ENCODE assay signal across 8 cellular contexts in genomic region chr21:36965720-36966065, GRCh38. TPM values are rescaled to one million over a fixed set of nuclear protein-coding genes. Genes with fewer than 3 reads are reported as not detected.
A peak's percentile ranks its signal among the peaks of the same experiment; 100 is the strongest.
DNase-seq lines count a peak whose midpoint lies in the region; ATAC-seq and TF ChIP-seq lines count a peak whose summit lies in the region.

No MANE protein-coding gene starts in this region.

- peak overlapping the region; percentile 77 to 91 (median 86) for H3K9ac ChIP-seq in BLaER1 treated with 17β-estradiol and CSF1 and Interleukin-3, amounts not matched to agents 10 nM and 100 nM

- intact Hi-C loops in natural killer cell (cut with micrococcal nuclease) = loop anchor here (2.0 kb wide), 1 partner anchor 23 kb away; no protein-coding TSS in a partner anchor

- H3K4me1 ChIP-seq in BLaER1 treated with 17β-estradiol and CSF1 and Interleukin-3, amounts not matched to agents 10 nM and 100 nM = peaks cover 17 to 34% (median 24%) of the 10 kb centered on the region in 10 experiments
- no peaks in the 10 kb centered on the region for H3K4me1 ChIP-seq in ectodermal cell (ENCODE audit: control insufficient read depth, insufficient read depth, low read length)

- peak overlapping the region; percentile 87 to 89 for H3K27ac Mint-ChIP-seq in natural killer cell

- H3K4me1 Mint-ChIP-seq in natural killer cell = peaks cover 9 to 13% of the 10 kb centered on the region in 2 donors

- H3K4me3 ChIP-seq in BLaER1 treated with 17β-estradiol and CSF1 and Interleukin-3, amounts not matched to agents 10 nM and 100 nM = peak overlapping the region; percentile 68 to 88 (median 80)
- H3K4me3 ChIP-seq in ectodermal cell (ENCODE audit: insufficient read depth, low read depth, low read length) = peak overlapping the region; percentile 44

- no peaks in the 10 kb centered on the region for H3K27me3 Mint-ChIP-seq in natural killer cell (ENCODE audit: low read depth in 2 of 2)

- H3K9me3 ChIP-seq in BLaER1 treated with 17β-estradiol and CSF1 and Interleukin-3, amounts not matched to agents 10 nM and 100 nM (replicated peaks in 1 of 11) = no peaks in the 10 kb centered on the region
- no peaks in the 10 kb centered on the region for H3K9me3 ChIP-seq in ectodermal cell (ENCODE audit: control insufficient read depth, low read length)

- H3K27me3 ChIP-seq in BLaER1 treated with 17β-estradiol and CSF1 and Interleukin-3, amounts not matched to agents 10 nM and 100 nM = no peaks in the 10 kb centered on the region
- no peaks in the 10 kb centered on the region for H3K27me3 ChIP-seq in ectodermal cell (ENCODE audit: control insufficient read depth, insufficient read depth, low read length, poor library complexity, severe bottlenecking)

- H3K27ac ChIP-seq in BLaER1 treated with 17β-estradiol and CSF1 and Interleukin-3, amounts not matched to agents 10 nM and 100 nM = peak overlapping the region; percentile 62 to 87 (median 80)
- no peak overlapping the region for H3K27ac ChIP-seq in ectodermal cell (ENCODE audit: insufficient read depth, low read depth, low read length, poor library complexity, severe bottlenecking)

- peak overlapping the region; percentile 93 for H3K4me3 Mint-ChIP-seq in natural killer cell

- H3K36me3 Mint-ChIP-seq in natural killer cell = no peaks in the 10 kb centered on the region

- no peaks in the 10 kb centered on the region for H3K9me3 Mint-ChIP-seq in natural killer cell

- DNase-seq in M059J (ENCODE audit: low read depth) (peak; percentile 25), natural killer cell (no peak), NCI-H510A (lab: John Stamatoyannopoulos, UW) (no peak), NCI-H2196 (lab: John Stamatoyannopoulos, UW; ENCODE audit: unreplicated experiment) (no peak), dermis blood vessel endothelial cell (no peak), mesenteric fat pad (ENCODE audit: low spot score) (no peak)

- H3K36me3 ChIP-seq in BLaER1 treated with 17β-estradiol and CSF1 and Interleukin-3, amounts not matched to agents 10 nM and 100 nM = peaks cover 1 to 16% (median 12%) of the 10 kb centered on the region in 11 experiments; a peak in 15 of 22 replicates
- no peaks in the 10 kb centered on the region for H3K36me3 ChIP-seq in ectodermal cell (ENCODE audit: control insufficient read depth, insufficient read depth, low read length)

- H4K20me1 ChIP-seq in BLaER1 treated with 17β-estradiol and CSF1 and Interleukin-3, amounts not matched to agents 10 nM and 100 nM = no peaks in the 10 kb centered on the region

- H3K4me2 ChIP-seq in BLaER1 treated with 17β-estradiol and CSF1 and Interleukin-3, amounts not matched to agents 10 nM and 100 nM = peak overlapping the region; percentile 82 to 98 (median 92)

- ATAC-seq in natural killer cell = no peak

- WGBS in ectodermal cell, 2 experiments = 60 to 63% methylated on average over 10 of the region's 10 CpGs

- TF ChIP-seq CTCF in natural killer cell (IDR thresholded peaks at IDR 0.05) = no peak

RNA-seq across cellular contexts. Expression of gene HLCS, which starts 0.8 kb away (rescaled TPM):
- total RNA-seq in M059J (2014; rRNA removed; shearing (Covaris generic)) = 18.9 and 22.9 TPM in 2 replicates
- 23.1 TPM for polyA plus RNA-seq in ectodermal cell (2013, experiment 1 of 4)
- polyA plus RNA-seq in ectodermal cell (2013, experiment 2 of 4) = 27.0 TPM
- 16.6 TPM for polyA plus RNA-seq in ectodermal cell (2013, experiment 3 of 4)
- polyA plus RNA-seq in ectodermal cell (2013, experiment 4 of 4) = 18.4 TPM
- 10 to 100 TPM; 28.4 to 36.0 (median 33.0) TPM for total RNA-seq in natural killer cell
- total RNA-seq in dermis blood vessel endothelial cell = 14.3 and 19.5 TPM in 2 replicates
- total RNA-seq in mesenteric fat pad = 18.8 TPM

RNA-seq across cellular contexts. Expression of gene RIPPLY3, which starts 40.8 kb away (rescaled TPM):
- 0.62 and 0.64 TPM in 2 replicates for total RNA-seq in M059J (2014; rRNA removed; shearing (Covaris generic))
- polyA plus RNA-seq in ectodermal cell (2013, experiment 1 of 4) = 2.6 TPM
- 1.8 TPM for polyA plus RNA-seq in ectodermal cell (2013, experiment 2 of 4)
- polyA plus RNA-seq in ectodermal cell (2013, experiment 3 of 4) = 2.8 TPM
- polyA plus RNA-seq in ectodermal cell (2013, experiment 4 of 4) = 4.5 TPM
- not detected for total RNA-seq in natural killer cell
- total RNA-seq in dermis blood vessel endothelial cell = under 0.01 TPM in 1 of 2 replicates, not detected in the other
- total RNA-seq in mesenteric fat pad = not detected
